Comparison of ENCODE assay signal across 8 cellular contexts in the genomic region with DNA sequence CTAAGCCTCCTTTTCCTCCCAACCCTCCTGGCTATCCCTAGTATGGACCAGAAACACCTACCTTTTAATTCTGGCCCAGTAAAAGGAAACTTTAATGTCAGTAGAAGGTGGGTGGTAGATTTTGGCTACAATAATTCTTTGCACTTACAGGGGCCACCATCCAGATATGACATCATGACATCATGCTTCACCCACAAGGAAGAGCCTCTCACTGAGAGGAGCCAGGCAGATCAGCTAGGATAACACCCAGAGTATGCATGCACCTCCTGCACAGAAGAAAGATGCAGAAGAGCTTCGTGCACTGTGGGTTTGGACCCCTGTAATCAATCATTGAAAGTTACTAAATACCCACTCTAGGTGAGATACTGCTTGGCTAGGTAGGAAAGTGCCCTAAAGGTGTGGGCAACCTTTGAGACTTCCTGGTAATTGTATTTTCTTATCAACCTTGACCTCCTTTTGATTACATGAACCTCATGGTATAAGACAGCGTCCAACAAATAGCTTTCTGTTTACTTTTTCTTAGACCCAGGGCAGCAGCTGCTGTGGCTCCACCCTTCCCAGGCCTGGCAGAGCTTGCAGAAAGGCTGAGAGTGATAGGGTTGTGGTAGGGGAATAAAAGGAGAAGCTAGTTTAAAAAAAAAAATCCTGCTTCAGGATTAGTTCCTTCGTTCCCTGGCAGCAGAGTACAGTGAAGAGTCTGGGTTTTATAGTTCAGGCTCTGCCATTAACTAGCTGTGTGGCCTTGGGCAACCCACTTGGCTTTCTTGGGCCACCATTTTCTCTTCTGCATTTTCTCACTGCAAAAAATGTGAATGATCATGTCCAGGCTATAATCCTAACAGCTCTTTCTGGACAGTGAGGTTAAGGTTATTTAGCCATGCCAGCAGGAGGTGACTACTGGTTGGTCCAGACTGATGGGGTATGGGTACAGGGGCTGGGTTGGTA. TPM values are rescaled to one million over a fixed set of nuclear protein-coding genes. Genes with fewer than 3 reads are reported as not detected.
A peak's percentile ranks its signal among the peaks of the same experiment; 100 is the strongest.
DNase-seq lines count a peak whose midpoint lies in the region; ATAC-seq and TF ChIP-seq lines count a peak whose summit lies in the region.

No MANE protein-coding gene starts in this region.

- H3K4me1 ChIP-seq in OCI-LY3 (ENCODE audit: low read length): peaks cover 85% of the 10 kb centered on the region

- peak overlapping the region; percentile 95 for H3K27ac ChIP-seq in OCI-LY3 (ENCODE audit: low read length)

- H3K4me3 ChIP-seq in OCI-LY3 (ENCODE audit: low read length) (peak overlapping the region; percentile 95), fibroblast of villous mesenchyme (ENCODE audit: low read depth, low read length) (no peak overlapping the region)

- H4K20me1 ChIP-seq in OCI-LY3 (ENCODE audit: insufficient read depth, low read length): peaks cover 55% of the 10 kb centered on the region

- no peaks in the 10 kb centered on the region for H3K27me3 ChIP-seq in OCI-LY3 (ENCODE audit: low read depth, low read length)

- peak overlapping the region; percentile 95 for H3K27ac Mint-ChIP-seq in stimulated activated effector memory CD8-positive, alpha-beta T cell treated with anti-CD3 and anti-CD28 coated beads, Interleukin-12 subunit alpha, Interleukin-12 subunit beta, amount 100 ng/mL, for 72 hours

- peak overlapping the region; percentile 95; the same call in 1 of the 2 replicates for H3K9ac ChIP-seq in OCI-LY3 (ENCODE audit: low read length)

- peaks cover 99% of the 10 kb centered on the region for H3K79me2 ChIP-seq in OCI-LY3 (ENCODE audit: low read length)

- DNase-seq in NCI-H1417 (lab: John Stamatoyannopoulos, UW) (peak; percentile 16 to 51 (median 50)), NCI-H1417 treated with DMSO at 0.1 percent for 48 hours (lab: John Stamatoyannopoulos, UW) (no peak), fibroblast of villous mesenchyme (ENCODE audit: low read depth) (peak; percentile 63)
- DNase-seq in stimulated activated effector memory CD8-positive, alpha-beta T cell treated with anti-CD3 and anti-CD28 coated beads, Interleukin-12 subunit alpha, Interleukin-12 subunit beta, amount 100 ng/mL, for 72 hours (ENCODE audit: low spot score in 2 of 2): no peak

- no peaks in the 10 kb centered on the region for H3K9me3 ChIP-seq in OCI-LY3 (ENCODE audit: insufficient read depth, low read length)

- no peaks in the 10 kb centered on the region for H3K9me3 Mint-ChIP-seq in stimulated activated effector memory CD8-positive, alpha-beta T cell treated with anti-CD3 and anti-CD28 coated beads, Interleukin-12 subunit alpha, Interleukin-12 subunit beta, amount 100 ng/mL, for 72 hours

- no peak for ATAC-seq in stimulated activated effector memory CD8-positive, alpha-beta T cell treated with anti-CD3 and anti-CD28 coated beads, Interleukin-12 subunit alpha, Interleukin-12 subunit beta, amount 100 ng/mL, for 72 hours
- ATAC-seq in HG03432 (IDR thresholded peaks at IDR 0.05; ENCODE audit: unreplicated experiment) (no peak), HG03196 (IDR thresholded peaks at IDR 0.05; ENCODE audit: unreplicated experiment) (no peak), GM18519 (IDR thresholded peaks at IDR 0.05; ENCODE audit: low FRiP score, unreplicated experiment) (no peak)

- peaks cover 88% of the 10 kb centered on the region for H3K4me1 Mint-ChIP-seq in stimulated activated effector memory CD8-positive, alpha-beta T cell treated with anti-CD3 and anti-CD28 coated beads, Interleukin-12 subunit alpha, Interleukin-12 subunit beta, amount 100 ng/mL, for 72 hours

- peak overlapping the region; percentile 85 for H3K4me2 ChIP-seq in OCI-LY3 (ENCODE audit: low read length)

- H2AFZ ChIP-seq in OCI-LY3 (ENCODE audit: low read depth, low read length): no peak overlapping the region

- H3K4me3 Mint-ChIP-seq in stimulated activated effector memory CD8-positive, alpha-beta T cell treated with anti-CD3 and anti-CD28 coated beads, Interleukin-12 subunit alpha, Interleukin-12 subunit beta, amount 100 ng/mL, for 72 hours: peak overlapping the region; percentile 78

- peaks cover 92% of the 10 kb centered on the region for H3K36me3 Mint-ChIP-seq in stimulated activated effector memory CD8-positive, alpha-beta T cell treated with anti-CD3 and anti-CD28 coated beads, Interleukin-12 subunit alpha, Interleukin-12 subunit beta, amount 100 ng/mL, for 72 hours

- H3K36me3 ChIP-seq in OCI-LY3 (replicated peaks; ENCODE audit: low read depth, low read length): peaks cover 53% of the 10 kb centered on the region

- TF ChIP-seq CTCF in OCI-LY3 (IDR thresholded peaks at IDR 0.05; ENCODE audit: low read depth, low read length) (no peak), fibroblast of villous mesenchyme (IDR thresholded peaks at IDR 0.05; ENCODE audit: insufficient read depth, low read depth, low read length) (no peak)

RNA-seq across cellular contexts. Expression of gene MAP3K14, which starts 6.2 kb away (rescaled TPM):
- 1.6 and 1.7 TPM in 2 replicates for total RNA-seq in fibroblast of villous mesenchyme

RNA-seq across cellular contexts. Expression of gene SPATA32, which starts 48.8 kb away (rescaled TPM):
- under 0.01 TPM in 1 of 2 replicates, not detected in the other for total RNA-seq in fibroblast of villous mesenchyme

Comparison
In these comparisons a context has a peak if more than half of its experiments do, and no peak if none do; other contexts are left out.
1. DNase-seq: peak in NCI-H1417 (3 of 3) and fibroblast of villous mesenchyme (single experiment); none in NCI-H1417 treated with DMSO at 0.1 percent for 48 hours (single experiment) and stimulated activated effector memory CD8-positive, alpha-beta T cell treated with anti-CD3 and anti-CD28 coated beads, Interleukin-12 subunit alpha, Interleukin-12 subunit beta, amount 100 ng/mL, for 72 hours (0 of 2).